In the genomic region with DNA sequence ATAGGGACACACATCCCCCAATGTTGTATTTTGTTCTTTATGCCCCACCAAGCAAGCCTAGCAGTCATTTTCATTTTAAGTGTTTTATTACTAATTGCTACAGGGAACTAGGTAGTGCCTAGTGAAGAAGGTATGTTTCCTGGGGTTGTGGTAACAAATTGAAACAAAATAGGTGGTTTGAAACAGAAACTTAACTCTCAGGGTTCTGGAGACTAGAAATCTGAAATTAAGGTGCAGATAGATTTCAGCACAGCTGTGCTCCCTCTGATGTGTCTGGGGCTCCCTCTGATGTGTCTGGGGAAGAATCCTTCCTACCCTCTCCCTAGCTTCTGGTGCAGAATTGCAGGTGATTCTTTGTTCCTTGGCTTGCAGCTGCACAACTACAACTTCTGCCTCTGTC, we compare ENCODE assay signal across 12 cellular contexts.
DNase-seq lines count a peak whose midpoint lies in the region; ATAC-seq, FAIRE-seq and TF ChIP-seq lines count a peak whose summit lies in the region.
"Had no signal": no experiment of that assay in that cellular context is flagged by ENCODE, and none has a peak within 500 bp of the region (broad histone marks: within the 10 kb centered on the region; RNA-seq: fewer than 3 reads in every experiment).

No MANE protein-coding gene starts in this region.

- peaks cover 3% of the 10 kb centered on the region for H3K9me3 Mint-ChIP-seq in activated naive CD8-positive, alpha-beta T cell treated with anti-CD3 and anti-CD28 coated beads, Interleukin-2, amount 10 ng/mL, durations not matched to agents 7 days and 5 days
- H3K9me3 Mint-ChIP-seq in activated naive CD8-positive, alpha-beta T cell treated with anti-CD3 and anti-CD28 coated beads, Interleukin-2, amount 50 U/mL, for 24 hours, result peaks cover 10% of the 10 kb centered on the region
- H3K9me3 Mint-ChIP-seq in activated CD4-positive, alpha-beta memory T cell treated with anti-CD3 and anti-CD28 coated beads for 36 hours, result no peaks in the 10 kb centered on the region

- CTCF ChIA-PET in HepG2 (lab: Yijun Ruan, JAX; ENCODE audit: low intra/inter-chr PET ratio, low total read pairs), result no interaction called here
- CTCF ChIA-PET in activated CD4-positive, alpha-beta memory T cell treated with anti-CD3 and anti-CD28 coated beads for 36 hours (lab: Charles Lee), result interaction anchor here (0.6 kb wide), 1 partner anchor 11 kb away, joined by 3 read pairs; no protein-coding TSS in a partner anchor

- H3K4me3 ChIP-seq in esophagus muscularis mucosa (no peak overlapping the region), HepG2 (replicated peaks in 1 of 3; ENCODE audit: insufficient read depth in 1 of 3, low read depth in 2 of 3, low read length in 3 of 3) (no peak overlapping the region)
- H3K4me3 ChIP-seq: coronary artery had no signal

- H3K27me3 Mint-ChIP-seq in activated naive CD8-positive, alpha-beta T cell treated with anti-CD3 and anti-CD28 coated beads, Interleukin-2, amount 10 ng/mL, durations not matched to agents 7 days and 5 days, result no peaks in the 10 kb centered on the region
- peaks cover 3% of the 10 kb centered on the region for H3K27me3 Mint-ChIP-seq in activated naive CD8-positive, alpha-beta T cell treated with anti-CD3 and anti-CD28 coated beads, Interleukin-2, amount 50 U/mL, for 24 hours
- peaks cover 6% of the 10 kb centered on the region for H3K27me3 Mint-ChIP-seq in activated CD4-positive, alpha-beta memory T cell treated with anti-CD3 and anti-CD28 coated beads for 36 hours

- H3K36me3 Mint-ChIP-seq in activated naive CD8-positive, alpha-beta T cell treated with anti-CD3 and anti-CD28 coated beads, Interleukin-2, amount 10 ng/mL, durations not matched to agents 7 days and 5 days, result peaks cover 18% of the 10 kb centered on the region
- peaks cover 3% of the 10 kb centered on the region for H3K36me3 Mint-ChIP-seq in activated naive CD8-positive, alpha-beta T cell treated with anti-CD3 and anti-CD28 coated beads, Interleukin-2, amount 50 U/mL, for 24 hours (ENCODE audit: low read depth)
- no peaks in the 10 kb centered on the region for H3K36me3 Mint-ChIP-seq in activated CD4-positive, alpha-beta memory T cell treated with anti-CD3 and anti-CD28 coated beads for 36 hours

- peaks cover 12% of the 10 kb centered on the region for H3K79me2 ChIP-seq in HepG2 (ENCODE audit: insufficient read depth, low read length)

- peak overlapping the region; percentile 67 for H3K4me3 Mint-ChIP-seq in activated naive CD8-positive, alpha-beta T cell treated with anti-CD3 and anti-CD28 coated beads, Interleukin-2, amount 10 ng/mL, durations not matched to agents 7 days and 5 days
- H3K4me3 Mint-ChIP-seq in activated naive CD8-positive, alpha-beta T cell treated with anti-CD3 and anti-CD28 coated beads, Interleukin-2, amount 50 U/mL, for 24 hours, result no peak overlapping the region
- no peak overlapping the region for H3K4me3 Mint-ChIP-seq in activated CD4-positive, alpha-beta memory T cell treated with anti-CD3 and anti-CD28 coated beads for 36 hours

- H3K4me1 ChIP-seq in esophagus muscularis mucosa (no peaks in the 10 kb centered on the region), HepG2 (ENCODE audit: insufficient read depth, low read length) (peaks cover under 1% of the 10 kb centered on the region; the same call in 1 of the 2 replicates)

- no peaks in the 10 kb centered on the region for H3K9me3 ChIP-seq in esophagus muscularis mucosa
- no peaks in the 10 kb centered on the region for H3K9me3 ChIP-seq in HepG2 (ENCODE audit: low read length)

- no peaks in the 10 kb centered on the region for H4K20me1 ChIP-seq in HepG2 (ENCODE audit: insufficient read depth, low read length)

- intact Hi-C loops in esophagus muscularis mucosa (cut with DNase I), result no loop called here
- intact Hi-C loops in HepG2 (cut with micrococcal nuclease; ENCODE audit: unreplicated experiment), result no loop called here
- intact Hi-C loops in activated CD4-positive, alpha-beta memory T cell treated with anti-CD3 and anti-CD28 coated beads for 36 hours (cut with micrococcal nuclease), result no loop called here

- BruUV-seq in HepG2 (replicated peaks; lab: Mats Ljungman, UMichigan), result no TSS peak

- POLR2A ChIA-PET in activated naive CD8-positive, alpha-beta T cell treated with anti-CD3 and anti-CD28 coated beads, Interleukin-2, amount 10 ng/mL, durations not matched to agents 7 days and 5 days (lab: Charles Lee), result interaction anchor here (0.7 kb wide), 1 partner anchor 130 kb away, joined by 3 read pairs; no protein-coding TSS in a partner anchor
- POLR2A ChIA-PET in HepG2 (lab: Yijun Ruan, JAX), result no interaction called here
- POLR2A ChIA-PET in activated CD4-positive, alpha-beta memory T cell treated with anti-CD3 and anti-CD28 coated beads for 36 hours (lab: Charles Lee), result interaction anchor here (0.6 kb wide), 1 partner anchor 440 kb away, joined by 3 read pairs; no protein-coding TSS in a partner anchor

- TF ChIP-seq POLR2A in esophagus muscularis mucosa (IDR thresholded peaks at IDR 0.05; ENCODE audit: low read depth), result no peak
- TF ChIP-seq POLR2A in HepG2 (IDR thresholded peaks at IDR 0.05; ENCODE audit: insufficient read depth in 1 of 2, low read depth in 2 of 2, low read length in 2 of 2), result no peak

- no peak for DNase-seq in activated naive CD8-positive, alpha-beta T cell treated with anti-CD3 and anti-CD28 coated beads, Interleukin-2, amount 10 ng/mL, durations not matched to agents 7 days and 5 days
- no peak for DNase-seq in activated naive CD8-positive, alpha-beta T cell treated with anti-CD3 and anti-CD28 coated beads, Interleukin-2, amount 50 U/mL, for 24 hours
- DNase-seq in DMS153 treated with DMSO at 0.1 percent for 48 hours (lab: John Stamatoyannopoulos, UW; ENCODE audit: unreplicated experiment) (no peak), esophagus muscularis mucosa (ENCODE audit: extremely low spot score) (no peak), HepG2 (ENCODE audit: low spot score) (no peak)
- no peak for DNase-seq in activated CD4-positive, alpha-beta memory T cell treated with anti-CD3 and anti-CD28 coated beads for 36 hours
- DNase-seq: activated naive CD4-positive, alpha-beta T cell treated with anti-CD3 and anti-CD28 coated beads, Interleukin-2, amount 50 U/mL, for 16 hours; head of caudate nucleus; T1000 had no signal

- no peak overlapping the region for H3K9ac ChIP-seq in HepG2 (ENCODE audit: insufficient read depth, low read depth, low read length)

- H3K36me3 ChIP-seq in esophagus muscularis mucosa (no peaks in the 10 kb centered on the region), HepG2 (replicated peaks in 1 of 2; ENCODE audit: control insufficient read depth in 1 of 2, insufficient read depth in 2 of 2, low read length in 2 of 2) (no peaks in the 10 kb centered on the region)

- no peak for TF ChIP-seq CTCF in esophagus muscularis mucosa (IDR thresholded peaks at IDR 0.05)
- TF ChIP-seq CTCF in HepG2 (CRISPR knock-in tag; IDR thresholded peaks at IDR 0.05), result no peak

- TF ChIP-seq EP300 in esophagus muscularis mucosa (IDR thresholded peaks at IDR 0.05) (no peak), HepG2 (IDR thresholded peaks at IDR 0.05; ENCODE audit: low read depth in 2 of 2, low read length in 2 of 2) (no peak), HepG2 (CRISPR knock-in tag; IDR thresholded peaks at IDR 0.05; ENCODE audit: borderline replicate concordance) (no peak)

- peak; percentile 83 for ATAC-seq in activated naive CD8-positive, alpha-beta T cell treated with anti-CD3 and anti-CD28 coated beads, Interleukin-2, amount 10 ng/mL, durations not matched to agents 7 days and 5 days (ENCODE audit: low read depth)
- ATAC-seq in activated naive CD8-positive, alpha-beta T cell treated with anti-CD3 and anti-CD28 coated beads, Interleukin-2, amount 50 U/mL, for 24 hours, result no peak
- ATAC-seq in GM21723 (IDR thresholded peaks at IDR 0.05; ENCODE audit: unreplicated experiment) (peak; percentile 94), HG03196 (IDR thresholded peaks at IDR 0.05; ENCODE audit: unreplicated experiment) (peak; percentile 87), HepG2 (no peak)

- H2AFZ ChIP-seq in HepG2 (ENCODE audit: low read length), result no peak overlapping the region

- TF ChIP-seq RAD21 in HepG2 (CRISPR knock-in tag; IDR thresholded peaks at IDR 0.05), result no peak

- H3K4me1 Mint-ChIP-seq in activated naive CD8-positive, alpha-beta T cell treated with anti-CD3 and anti-CD28 coated beads, Interleukin-2, amount 10 ng/mL, durations not matched to agents 7 days and 5 days, result peaks cover 24% of the 10 kb centered on the region
- H3K4me1 Mint-ChIP-seq in activated naive CD8-positive, alpha-beta T cell treated with anti-CD3 and anti-CD28 coated beads, Interleukin-2, amount 50 U/mL, for 24 hours, result peaks cover 16% of the 10 kb centered on the region
- no peaks in the 10 kb centered on the region for H3K4me1 Mint-ChIP-seq in activated CD4-positive, alpha-beta memory T cell treated with anti-CD3 and anti-CD28 coated beads for 36 hours (ENCODE audit: low read depth)

- peak overlapping the region; percentile 81 for H3K27ac Mint-ChIP-seq in activated naive CD8-positive, alpha-beta T cell treated with anti-CD3 and anti-CD28 coated beads, Interleukin-2, amount 10 ng/mL, durations not matched to agents 7 days and 5 days
- H3K27ac Mint-ChIP-seq in activated naive CD8-positive, alpha-beta T cell treated with anti-CD3 and anti-CD28 coated beads, Interleukin-2, amount 50 U/mL, for 24 hours, result no peak overlapping the region
- H3K27ac Mint-ChIP-seq in activated CD4-positive, alpha-beta memory T cell treated with anti-CD3 and anti-CD28 coated beads for 36 hours, result no peak overlapping the region

- no peak overlapping the region for H3K4me2 ChIP-seq in HepG2 (ENCODE audit: low read depth, low read length)

- H3K27ac ChIP-seq in esophagus muscularis mucosa (replicated peaks in 1 of 4) (no peak overlapping the region), HepG2 (ENCODE audit: extremely low read length, insufficient read depth, low read length) (no peak overlapping the region)
- H3K27ac ChIP-seq: coronary artery had no signal

- in situ Hi-C loops in HepG2 (cut with HindIII; ENCODE audit: extremely low pct_ligation_motif_present, low pct_unique_long_range_greater_than_20kb), result no loop called here

- no peaks in the 10 kb centered on the region for H3K27me3 ChIP-seq in esophagus muscularis mucosa
- H3K27me3 ChIP-seq in HepG2 (ENCODE audit: control insufficient read depth in 1 of 2, insufficient read depth in 2 of 2, low read length in 2 of 2), result no peaks in the 10 kb centered on the region

- FAIRE-seq in HepG2 (lab: Jason Lieb, UNC), result no peak

TF ChIP-seq in HepG2, 621 proteins besides CTCF, POLR2A, EP300 and RAD21:
- TF ChIP-seq ZNF780A (CRISPR knock-in tag; IDR thresholded peaks at IDR 0.05) (no peak), PHF8 (CRISPR knock-in tag; IDR thresholded peaks at IDR 0.05) (no peak)

Comparison
In these comparisons a context has a peak if more than half of its experiments do, and no peak if none do; other contexts are left out.
1. ATAC-seq: peak in activated naive CD8-positive, alpha-beta T cell treated with anti-CD3 and anti-CD28 coated beads, Interleukin-2, amount 10 ng/mL, durations not matched to agents 7 days and 5 days (single experiment), GM21723 (single experiment) and HG03196 (single experiment); none in activated naive CD8-positive, alpha-beta T cell treated with anti-CD3 and anti-CD28 coated beads, Interleukin-2, amount 50 U/mL, for 24 hours (single experiment) and HepG2 (single experiment).